Comparison of ENCODE assay signal across 8 cellular contexts in genomic region chr6:5260111-5260620, GRCh38. TPM values are rescaled to one million over a fixed set of nuclear protein-coding genes. Genes with fewer than 3 reads are reported as not detected.
DNase-seq lines count a peak whose midpoint lies in the region; ATAC-seq and TF ChIP-seq lines count a peak whose summit lies in the region.

No MANE protein-coding gene starts in this region.

- H4K20me1 ChIP-seq in GM23248 (ENCODE audit: insufficient read depth): no peaks in the 10 kb centered on the region
- H4K20me1 ChIP-seq in KMS-11 (ENCODE audit: insufficient read depth): no peaks in the 10 kb centered on the region

- H3K4me3 Mint-ChIP-seq in activated naive CD8-positive, alpha-beta T cell: peak overlapping the region; percentile 96

- intact Hi-C loops in left ventricle myocardium superior (cut with micrococcal nuclease): no loop called here
- intact Hi-C loops in uterus (cut with DNase I; ENCODE audit: low total_unique reads): no loop called here

- peak overlapping the region; percentile 99 for H3K27ac Mint-ChIP-seq in activated naive CD8-positive, alpha-beta T cell

- H3K9me3 ChIP-seq in GM23248 (ENCODE audit: low read depth): no peaks in the 10 kb centered on the region
- H3K9me3 ChIP-seq in SK-N-MC (ENCODE audit: low read depth, low read length): no peaks in the 10 kb centered on the region
- no peaks in the 10 kb centered on the region for H3K9me3 ChIP-seq in uterus

- peak; percentile 60 for ATAC-seq in left ventricle myocardium superior

- H3K9ac ChIP-seq in GM23248 (peak overlapping the region; percentile 91), KMS-11 (peak overlapping the region; percentile 98), SK-N-MC (ENCODE audit: insufficient read length) (peak overlapping the region; percentile 97), rectal smooth muscle tissue (ENCODE audit: low read length) (peak overlapping the region; percentile 57)

- peak; percentile 83 for DNase-seq in G401 (ENCODE audit: low spot score)
- DNase-seq in GM23248: peak; percentile 78
- DNase-seq in SK-N-MC (ENCODE audit: low read depth, low spot score): no peak
- DNase-seq in left ventricle myocardium superior: peak; percentile 55
- peak in 1 of 2 donors; percentile 39 for DNase-seq in uterus

- no peaks in the 10 kb centered on the region for H3K36me3 ChIP-seq in GM23248 (ENCODE audit: low read depth)
- H3K36me3 ChIP-seq in KMS-11 (ENCODE audit: insufficient read depth): no peaks in the 10 kb centered on the region
- H3K36me3 ChIP-seq in SK-N-MC (ENCODE audit: insufficient read depth, low read length): peaks cover 21% of the 10 kb centered on the region
- H3K36me3 ChIP-seq in rectal smooth muscle tissue (ENCODE audit: control insufficient read depth, insufficient read depth, low read length): no peaks in the 10 kb centered on the region
- H3K36me3 ChIP-seq in uterus: no peaks in the 10 kb centered on the region

- no peaks in the 10 kb centered on the region for H3K27me3 ChIP-seq in GM23248 (replicated peaks; ENCODE audit: insufficient read depth)
- no peaks in the 10 kb centered on the region for H3K27me3 ChIP-seq in KMS-11 (ENCODE audit: insufficient read depth, low read depth)
- H3K27me3 ChIP-seq in rectal smooth muscle tissue (ENCODE audit: control insufficient read depth, insufficient read depth, low read length): no peaks in the 10 kb centered on the region
- no peaks in the 10 kb centered on the region for H3K27me3 ChIP-seq in uterus

- no peaks in the 10 kb centered on the region for H3K27me3 Mint-ChIP-seq in activated naive CD8-positive, alpha-beta T cell

- TF ChIP-seq CTCF in KMS-11 (conservative IDR thresholded peaks at IDR 0.05; ENCODE audit: low read depth, low read length) (no peak), uterus (IDR thresholded peaks at IDR 0.05) (no peak)

- H3K4me1 ChIP-seq in GM23248 (ENCODE audit: insufficient read depth) (peaks cover 15% of the 10 kb centered on the region), KMS-11 (ENCODE audit: low read depth, poor library complexity, severe bottlenecking) (peaks cover 18% of the 10 kb centered on the region), rectal smooth muscle tissue (ENCODE audit: control insufficient read depth, insufficient read depth, low read length) (peaks cover 5% of the 10 kb centered on the region), uterus (peaks cover 0 to 8% of the 10 kb centered on the region in 2 donors)

- peak overlapping the region; percentile 93 for H3K4me3 ChIP-seq in GM23248
- H3K4me3 ChIP-seq in KMS-11 (IDR thresholded peaks at IDR 0.05; ENCODE audit: insufficient read depth, low read depth, low read length): no peak overlapping the region
- H3K4me3 ChIP-seq in SK-N-MC: peak overlapping the region; percentile 97
- peak overlapping the region; percentile 99 for H3K4me3 ChIP-seq in rectal smooth muscle tissue (ENCODE audit: low read length)
- peak overlapping the region; percentile 73 to 80 for H3K4me3 ChIP-seq in uterus

- H3K9me3 Mint-ChIP-seq in activated naive CD8-positive, alpha-beta T cell (ENCODE audit: low read depth): no peaks in the 10 kb centered on the region

- 5 to 7% methylated on average over 8 to 19 of the region's 22 CpGs for WGBS in GM23248 (ENCODE audit: low coverage in 1 of 2, low lambda C conversion rate in 2 of 2, missing lambda C conversion rate in 2 of 2), 2 experiments

- no peaks in the 10 kb centered on the region for H3K9me2 ChIP-seq in GM23248 (ENCODE audit: insufficient read depth)

- peaks cover 11% of the 10 kb centered on the region for H3F3A ChIP-seq in GM23248 (ENCODE audit: insufficient read depth)

- H2AFZ ChIP-seq in GM23248 (peak overlapping the region; percentile 97), KMS-11 (ENCODE audit: low read depth) (peak overlapping the region; percentile 69)

- peaks cover 38% of the 10 kb centered on the region for H3K4me1 Mint-ChIP-seq in activated naive CD8-positive, alpha-beta T cell (ENCODE audit: low read depth)

- peaks cover 14% of the 10 kb centered on the region for H3K36me3 Mint-ChIP-seq in activated naive CD8-positive, alpha-beta T cell

- H3K79me2 ChIP-seq in GM23248 (ENCODE audit: insufficient read depth) (peaks cover 59% of the 10 kb centered on the region), KMS-11 (ENCODE audit: insufficient read depth, low read depth) (peaks cover 57% of the 10 kb centered on the region)

- H3K4me2 ChIP-seq in GM23248 (ENCODE audit: unreplicated experiment) (peak overlapping the region; percentile 99), KMS-11 (peak overlapping the region; percentile 91)

- in situ Hi-C loops in G401 (cut with HindIII; ENCODE audit: low sequenced_read_pairs) (no loop called here), GM23248 (cut with MboI) (no loop called here)

- no peak for TF ChIP-seq POLR2A in uterus (IDR thresholded peaks at IDR 0.05)

- H3K27ac ChIP-seq in GM23248 (peak overlapping the region; percentile 91), KMS-11 (peak overlapping the region; percentile 93), SK-N-MC (no peak overlapping the region), rectal smooth muscle tissue (ENCODE audit: low read depth, low read length) (peak overlapping the region; percentile 100), uterus (peak overlapping the region; percentile 96 to 97)

RNA-seq across cellular contexts. Expression of gene LYRM4, which starts 0.6 kb away (rescaled TPM):
- 39.1 and 55.9 TPM in 2 replicates for total RNA-seq in G401 (2014; rRNA removed; shearing (Covaris generic))
- 18.7 and 28.0 TPM in 2 replicates for total RNA-seq in GM23248 (2014; rRNA removed; shearing (Covaris generic))
- 27.1 and 30.3 TPM in 2 replicates for polyA plus RNA-seq in GM23248 (2016; fragmentation: Nextera tagmentation; extraction: Ambion mirVana)
- total RNA-seq in left ventricle myocardium superior: 26.6 TPM
- 10 to 100 TPM in 2 of 4 donors, 1 to 10 TPM in 2; 3.1 to 33.0 (median 15.7) TPM for total RNA-seq in uterus

RNA-seq across cellular contexts. Expression of gene FARS2, which starts 1.1 kb away (rescaled TPM):
- total RNA-seq in G401 (2014; rRNA removed; shearing (Covaris generic)): 17.7 and 23.8 TPM in 2 replicates
- 10.2 and 16.5 TPM in 2 replicates for total RNA-seq in GM23248 (2014; rRNA removed; shearing (Covaris generic))
- 14.7 and 15.1 TPM in 2 replicates for polyA plus RNA-seq in GM23248 (2016; fragmentation: Nextera tagmentation; extraction: Ambion mirVana)
- total RNA-seq in left ventricle myocardium superior: 19.4 TPM
- total RNA-seq in uterus: 10 to 100 TPM; 14.4 to 32.5 (median 25.6) TPM
